24 cellular contexts compared by ENCODE assay signal in genomic region chr5:22109315-22109714, GRCh38.
"Had no signal": no experiment of that assay in that cellular context is flagged by ENCODE, and none has a peak within 500 bp of the region (broad histone marks: within the 10 kb centered on the region; RNA-seq: fewer than 3 reads in every experiment).

No MANE protein-coding gene starts in this region.

- H3K4me3 ChIP-seq: colonic mucosa, esophagus squamous epithelium, gastrocnemius medialis, heart right ventricle, left lung, lower lobe of right lung, mucosa of descending colon had no signal

- DNase-seq: colonic mucosa; cortex of kidney; effector CD8-positive, alpha-beta T cell; effector memory CD8-positive, alpha-beta T cell; endodermal cell; erythroblast; esophagus squamous epithelium; foreskin fibroblast; foreskin melanocyte; gastrocnemius medialis; glutamatergic neuron; head of caudate nucleus; heart right ventricle; hypothalamus; immature natural killer cell; left cardiac atrium; left lung; left ventricle myocardium superior; lower lobe of right lung; mesenchymal stem cell; mucosa of descending colon; naive B cell; naive thymus-derived CD8-positive, alpha-beta T cell had no signal

- H3K9me3 ChIP-seq: colonic mucosa, esophagus squamous epithelium, gastrocnemius medialis, heart right ventricle, left lung, lower lobe of right lung, mucosa of descending colon had no signal

- H3K36me3 ChIP-seq: colonic mucosa, esophagus squamous epithelium, gastrocnemius medialis, heart right ventricle, left lung, lower lobe of right lung had no signal

- H3K27ac ChIP-seq: colonic mucosa, epithelial cell of prostate, esophagus squamous epithelium, gastrocnemius medialis, heart right ventricle, left lung, lower lobe of right lung had no signal

- H3K27me3 ChIP-seq: colonic mucosa, esophagus squamous epithelium, gastrocnemius medialis, heart right ventricle, left lung had no signal
